Comparison of ENCODE assay signal across 8 cellular contexts in the genomic region with DNA sequence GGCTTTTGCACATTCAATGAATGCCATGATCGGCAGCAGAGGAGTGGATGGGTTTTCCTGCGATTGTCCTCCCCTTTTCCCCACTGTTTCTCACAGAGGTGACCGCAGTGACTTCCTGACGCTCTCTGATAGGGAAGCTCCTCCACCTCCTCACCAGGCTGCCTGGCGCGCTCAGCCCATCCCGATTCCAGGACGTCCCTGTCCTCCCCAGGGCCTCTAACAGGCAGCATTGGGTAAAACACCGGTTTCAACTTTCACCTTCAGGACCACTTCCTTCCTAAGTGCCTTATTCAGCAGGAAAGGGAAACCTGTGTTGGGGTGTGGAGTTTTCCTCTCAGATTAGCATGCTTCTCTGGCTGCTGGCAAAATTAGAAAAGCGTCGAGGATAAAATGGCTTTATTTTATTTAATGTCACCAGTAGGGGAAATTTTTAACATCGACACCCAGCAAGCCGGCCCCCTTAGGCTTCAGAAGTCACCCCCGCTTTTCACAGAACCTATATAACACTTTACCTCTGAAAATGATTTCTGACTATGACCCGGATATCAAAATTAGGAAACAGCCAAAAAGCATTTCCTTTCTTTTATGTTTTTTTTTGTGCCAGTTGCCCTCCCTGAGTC.
DNase-seq lines count a peak whose midpoint lies in the region; ATAC-seq lines count a peak whose summit lies in the region.

No MANE protein-coding gene starts in this region.

- peaks cover 18% of the 10 kb centered on the region for H3K4me1 Mint-ChIP-seq in T-helper 2 cell treated with Interferon-gamma antibody and Interleukin-4, amounts not matched to agents 5 μg/mL and 100 μg/mL, for 36 hours (ENCODE audit: low read depth)
- peaks cover 14% of the 10 kb centered on the region for H3K4me1 Mint-ChIP-seq in activated naive CD8-positive, alpha-beta T cell treated with anti-CD3 and anti-CD28 coated beads, Interleukin-2, amount 50 U/mL, for 24 hours

- H3K9me3 Mint-ChIP-seq in T-helper 2 cell treated with Interferon-gamma antibody and Interleukin-4, amounts not matched to agents 5 μg/mL and 100 μg/mL, for 36 hours, result no peaks in the 10 kb centered on the region
- no peaks in the 10 kb centered on the region for H3K9me3 Mint-ChIP-seq in activated naive CD8-positive, alpha-beta T cell treated with anti-CD3 and anti-CD28 coated beads, Interleukin-2, amount 50 U/mL, for 24 hours

- no peak for DNase-seq in T-helper 2 cell treated with Interferon-gamma antibody and Interleukin-4, amounts not matched to agents 5 μg/mL and 100 μg/mL, for 36 hours (ENCODE audit: low spot score)
- DNase-seq in T-helper 2 cell, result no peak
- DNase-seq in NCI-H69 (lab: John Stamatoyannopoulos, UW), result peak; percentile 80
- DNase-seq in activated naive CD8-positive, alpha-beta T cell treated with anti-CD3 and anti-CD28 coated beads, Interleukin-2, amount 50 U/mL, for 24 hours, result peak; percentile 4
- peak; percentile 79 for DNase-seq in islet precursor cell
- DNase-seq in stimulated activated CD8-positive, alpha-beta memory T cell treated with anti-CD3 and anti-CD28 coated beads, Interleukin-4, amount 100 ng/mL, for 48 hours, result peak; percentile 24
- DNase-seq in HuH-7.5 (ENCODE audit: low spot score), result no peak

- H3K27ac Mint-ChIP-seq in T-helper 2 cell treated with Interferon-gamma antibody and Interleukin-4, amounts not matched to agents 5 μg/mL and 100 μg/mL, for 36 hours, result peak overlapping the region; percentile 69
- peak overlapping the region; percentile 56 for H3K27ac Mint-ChIP-seq in activated naive CD8-positive, alpha-beta T cell treated with anti-CD3 and anti-CD28 coated beads, Interleukin-2, amount 50 U/mL, for 24 hours

- ATAC-seq in HG02759 (IDR thresholded peaks at IDR 0.05; ENCODE audit: unreplicated experiment), result peak; percentile 48
- ATAC-seq in activated naive CD8-positive, alpha-beta T cell treated with anti-CD3 and anti-CD28 coated beads, Interleukin-2, amount 50 U/mL, for 24 hours, result peak; percentile 50

- H3K36me3 Mint-ChIP-seq in T-helper 2 cell treated with Interferon-gamma antibody and Interleukin-4, amounts not matched to agents 5 μg/mL and 100 μg/mL, for 36 hours (ENCODE audit: low read depth), result no peaks in the 10 kb centered on the region
- H3K36me3 Mint-ChIP-seq in activated naive CD8-positive, alpha-beta T cell treated with anti-CD3 and anti-CD28 coated beads, Interleukin-2, amount 50 U/mL, for 24 hours (ENCODE audit: low read depth), result no peaks in the 10 kb centered on the region

- peak overlapping the region; percentile 76 for H3K4me3 Mint-ChIP-seq in T-helper 2 cell treated with Interferon-gamma antibody and Interleukin-4, amounts not matched to agents 5 μg/mL and 100 μg/mL, for 36 hours
- peak overlapping the region; percentile 67 for H3K4me3 Mint-ChIP-seq in activated naive CD8-positive, alpha-beta T cell treated with anti-CD3 and anti-CD28 coated beads, Interleukin-2, amount 50 U/mL, for 24 hours

- H3K27me3 Mint-ChIP-seq in T-helper 2 cell treated with Interferon-gamma antibody and Interleukin-4, amounts not matched to agents 5 μg/mL and 100 μg/mL, for 36 hours (ENCODE audit: low read depth), result peaks cover 15% of the 10 kb centered on the region
- no peaks in the 10 kb centered on the region for H3K27me3 Mint-ChIP-seq in activated naive CD8-positive, alpha-beta T cell treated with anti-CD3 and anti-CD28 coated beads, Interleukin-2, amount 50 U/mL, for 24 hours

Comparison
In these comparisons a context has a peak if more than half of its experiments do, and no peak if none do; other contexts are left out.
1. DNase-seq: peak in NCI-H69 (single experiment), activated naive CD8-positive, alpha-beta T cell treated with anti-CD3 and anti-CD28 coated beads, Interleukin-2, amount 50 U/mL, for 24 hours (single experiment), islet precursor cell (single experiment) and stimulated activated CD8-positive, alpha-beta memory T cell treated with anti-CD3 and anti-CD28 coated beads, Interleukin-4, amount 100 ng/mL, for 48 hours (single experiment); none in T-helper 2 cell treated with Interferon-gamma antibody and Interleukin-4, amounts not matched to agents 5 μg/mL and 100 μg/mL, for 36 hours (single experiment), T-helper 2 cell (0 of 5) and HuH-7.5 (single experiment).